2 cellular contexts compared by ENCODE assay signal in the genomic region with DNA sequence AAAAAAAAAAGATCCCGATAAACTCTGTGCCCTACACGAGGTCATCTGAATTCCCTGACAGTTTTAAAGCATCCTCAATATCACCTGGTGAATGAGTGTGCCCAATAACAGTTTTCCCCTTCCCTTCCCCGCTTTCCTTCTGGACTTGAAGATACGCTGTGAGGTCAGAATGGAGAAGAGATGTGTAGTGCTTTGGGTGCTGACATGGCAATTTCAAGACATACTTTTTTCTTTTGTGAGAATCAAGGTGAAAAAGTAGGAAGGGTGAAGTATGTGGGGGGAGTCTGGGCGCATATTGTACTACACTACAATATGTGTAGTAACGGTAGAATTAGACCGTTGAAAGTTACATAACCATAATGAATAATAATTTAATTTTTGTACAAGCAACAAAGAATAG.
TF ChIP-seq lines count a peak whose summit lies in the region.

No MANE protein-coding gene starts in this region.

TF ChIP-seq in A549, 52 proteins besides CTCF, POLR2A, EP300 and RAD21:
- TF ChIP-seq MAFK (IDR thresholded peaks at IDR 0.05; ENCODE audit: partially characterized antibody) (peak; percentile 93), NR3C1 (IDR thresholded peaks at IDR 0.05) (no peak), HOXA7 (CRISPR knock-in tag; IDR thresholded peaks at IDR 0.05) (no peak)

TF ChIP-seq in K562, 482 proteins besides CTCF, POLR2A, EP300 and RAD21:
- TF ChIP-seq ZNF316 (IDR thresholded peaks at IDR 0.05) (peak; percentile 86), C11orf30 (IDR thresholded peaks at IDR 0.05; ENCODE audit: low read depth) (peak; percentile 59), MAFF (IDR thresholded peaks at IDR 0.05; ENCODE audit: low read length) (peak; percentile 69), MAFG (tag; conservative IDR thresholded peaks at IDR 0.05) (peak; percentile 62), MAFK (IDR thresholded peaks at IDR 0.05; ENCODE audit: low read length) (peak; percentile 68), SREBF1 (IDR thresholded peaks at IDR 0.05; ENCODE audit: borderline replicate concordance, low read depth, low read length) (no peak)
